ENCODE assay signal across 10 cellular contexts in genomic region chr1:228374711-228375577, GRCh38. TPM values are rescaled to one million over a fixed set of nuclear protein-coding genes. Genes with fewer than 3 reads are reported as not detected.
A peak's percentile ranks its signal among the peaks of the same experiment; 100 is the strongest.
DNase-seq lines count a peak whose midpoint lies in the region; ATAC-seq, FAIRE-seq and TF ChIP-seq lines count a peak whose summit lies in the region.
"Had no signal": no experiment of that assay in that cellular context is flagged by ENCODE, and none has a peak within 500 bp of the region (broad histone marks: within the 10 kb centered on the region; RNA-seq: fewer than 3 reads in every experiment).

No MANE protein-coding gene starts in this region.

- H4K20me1 ChIP-seq in endothelial cell of umbilical vein (replicated peaks; ENCODE audit: control insufficient read depth, extremely low read depth, insufficient read depth, low read length): no peaks in the 10 kb centered on the region

- H3K4me3 Mint-ChIP-seq in endodermal cell: no peak overlapping the region
- no peak overlapping the region for H3K4me3 Mint-ChIP-seq in activated CD8-positive, alpha-beta T cell treated with anti-CD3 and anti-CD28 coated beads for 36 hours

- H3K27me3 Mint-ChIP-seq in endodermal cell (ENCODE audit: insufficient read depth): peaks cover 17% of the 10 kb centered on the region
- H3K27me3 Mint-ChIP-seq in activated CD8-positive, alpha-beta T cell treated with anti-CD3 and anti-CD28 coated beads for 36 hours: peaks cover 14% of the 10 kb centered on the region

- H3K9me3 ChIP-seq in endothelial cell of umbilical vein (replicated peaks; ENCODE audit: control insufficient read depth, insufficient read depth, low read length) (no peaks in the 10 kb centered on the region), lower lobe of right lung (no peaks in the 10 kb centered on the region), tibial artery (no peaks in the 10 kb centered on the region), endodermal cell (ENCODE audit: control insufficient read depth, low read length) (no peaks in the 10 kb centered on the region)

- CTCF ChIA-PET in endothelial cell of umbilical vein (lab: Charles Lee): interaction anchor here (3.1 kb wide), 1 partner anchor 18 kb away, joined by 16 read pairs; no protein-coding TSS in a partner anchor
- CTCF ChIA-PET in activated CD8-positive, alpha-beta T cell treated with anti-CD3 and anti-CD28 coated beads for 36 hours (lab: Charles Lee): no interaction called here

- H3K9me1 ChIP-seq in endothelial cell of umbilical vein (replicated peaks; ENCODE audit: control insufficient read depth, extremely low read depth, insufficient read depth, low read length): no peaks in the 10 kb centered on the region

- peaks cover 5% of the 10 kb centered on the region for H3K4me1 ChIP-seq in endothelial cell of umbilical vein (ENCODE audit: control insufficient read depth, extremely low read depth, insufficient read depth, low read length)
- peaks cover 11% of the 10 kb centered on the region for H3K4me1 ChIP-seq in lower lobe of right lung
- peaks cover 0 to 39% (median 30%) of the 10 kb centered on the region in 4 donors for H3K4me1 ChIP-seq in tibial artery
- H3K4me1 ChIP-seq in endodermal cell (ENCODE audit: control insufficient read depth, insufficient read depth, low read length): no peaks in the 10 kb centered on the region

- H2AFZ ChIP-seq in endothelial cell of umbilical vein (ENCODE audit: low read depth, low read length): no peak overlapping the region

- H3K4me3 ChIP-seq in endothelial cell of umbilical vein (replicated peaks in 1 of 3; ENCODE audit: insufficient read depth in 1 of 3, low read depth in 1 of 3, low read length in 3 of 3) (no peak overlapping the region), lower lobe of right lung (no peak overlapping the region), tibial artery (no peak overlapping the region), endodermal cell (ENCODE audit: low read length) (no peak overlapping the region)

- H3K9ac ChIP-seq in endothelial cell of umbilical vein (replicated peaks; ENCODE audit: extremely low read depth, insufficient read depth, low read length): no peak overlapping the region
- no peak overlapping the region for H3K9ac ChIP-seq in endodermal cell (ENCODE audit: extremely low read depth, low read length, poor library complexity, severe bottlenecking)

- WGBS in endodermal cell (ENCODE audit: insufficient coverage in 1 of 2, insufficient read length in 1 of 2), 2 experiments: 92% methylated on average over 8 to 25 of the region's 25 CpGs

- peak; percentile 53 for DNase-seq in M059J (ENCODE audit: low read depth)
- peak; percentile 14 for DNase-seq in endothelial cell of umbilical vein (ENCODE audit: low read depth, low spot score)
- DNase-seq in lower lobe of right lung: peak; percentile 57
- peak; percentile 89 to 97 for DNase-seq in tibial artery
- DNase-seq in endodermal cell: no peak
- no peak for DNase-seq in NCI-H2227 treated with DMSO at 0.1 percent for 48 hours (lab: John Stamatoyannopoulos, UW)
- no peak for DNase-seq in central memory CD4-positive, alpha-beta T cell
- no peak for DNase-seq in activated CD8-positive, alpha-beta T cell treated with anti-CD3 and anti-CD28 coated beads for 36 hours
- DNase-seq: activated effector memory CD4-positive, alpha-beta T cell treated with Interleukin-2 at 50 U/mL for 16 hours had no signal

- BruUV-seq in endothelial cell of umbilical vein (replicated peaks; lab: Mats Ljungman, UMichigan): no TSS peak

- ATAC-seq in lower lobe of right lung: peak in 1 of 2 donors; percentile 14
- ATAC-seq in activated CD8-positive, alpha-beta T cell treated with anti-CD3 and anti-CD28 coated beads for 36 hours: no peak

- H3K27ac ChIP-seq in endothelial cell of umbilical vein (ENCODE audit: insufficient read depth, low read depth, low read length): no peak overlapping the region
- peak overlapping the region; percentile 24 for H3K27ac ChIP-seq in lower lobe of right lung
- peak overlapping the region; percentile 72 to 90 for H3K27ac ChIP-seq in tibial artery
- no peak overlapping the region for H3K27ac ChIP-seq in endodermal cell (ENCODE audit: low read depth, low read length)

- peaks cover 4% of the 10 kb centered on the region for H3K4me1 Mint-ChIP-seq in endodermal cell
- peaks cover 7% of the 10 kb centered on the region for H3K4me1 Mint-ChIP-seq in activated CD8-positive, alpha-beta T cell treated with anti-CD3 and anti-CD28 coated beads for 36 hours (ENCODE audit: low read depth)

- dilution Hi-C loops in endothelial cell of umbilical vein (cut with MboI; ENCODE audit: extremely low pct_ligation_motif_present, low sequenced_read_pairs): no loop called here

- no peaks in the 10 kb centered on the region for H3K36me3 Mint-ChIP-seq in endodermal cell (ENCODE audit: low read depth)
- H3K36me3 Mint-ChIP-seq in activated CD8-positive, alpha-beta T cell treated with anti-CD3 and anti-CD28 coated beads for 36 hours (ENCODE audit: low read depth): no peaks in the 10 kb centered on the region

- H3K79me2 ChIP-seq in endothelial cell of umbilical vein (ENCODE audit: control insufficient read depth, insufficient read depth, low read length): no peaks in the 10 kb centered on the region

- no peak overlapping the region for H3K4me2 ChIP-seq in endothelial cell of umbilical vein (ENCODE audit: insufficient read depth, low read length)

- POLR2A ChIA-PET in endothelial cell of umbilical vein (lab: Charles Lee): no interaction called here
- POLR2A ChIA-PET in activated CD8-positive, alpha-beta T cell treated with anti-CD3 and anti-CD28 coated beads for 36 hours (lab: Charles Lee): interaction anchor here (1.1 kb wide), 1 partner anchor 74 kb away, joined by 3 read pairs; no protein-coding TSS in a partner anchor

- H3K27me3 ChIP-seq in endothelial cell of umbilical vein (ENCODE audit: control insufficient read depth in 2 of 2, insufficient read depth in 2 of 2, low read length in 2 of 2): peaks cover 5 to 7% of the 10 kb centered on the region in 2 experiments
- H3K27me3 ChIP-seq in lower lobe of right lung (ENCODE audit: low read depth): peaks cover 7% of the 10 kb centered on the region
- H3K27me3 ChIP-seq in tibial artery: peaks cover 0 to 30% of the 10 kb centered on the region in 2 donors
- H3K27me3 ChIP-seq in endodermal cell (ENCODE audit: control insufficient read depth, insufficient read depth, low read length, poor library complexity, severe bottlenecking): peaks cover 13% of the 10 kb centered on the region

- intact Hi-C loops in endothelial cell of umbilical vein (cut with micrococcal nuclease): no loop called here
- intact Hi-C loops in lower lobe of right lung (cut with DNase I): no loop called here
- intact Hi-C loops in tibial artery (cut with DNase I; ENCODE audit: low total_unique reads): loop anchor here (10.0 kb wide), 1 partner anchor 110 kb away; the partner anchor contains the start of gene RNF187
- intact Hi-C loops in activated CD8-positive, alpha-beta T cell treated with anti-CD3 and anti-CD28 coated beads for 36 hours (cut with micrococcal nuclease): no loop called here

- H3K27ac Mint-ChIP-seq in endodermal cell: no peak overlapping the region
- no peak overlapping the region for H3K27ac Mint-ChIP-seq in activated CD8-positive, alpha-beta T cell treated with anti-CD3 and anti-CD28 coated beads for 36 hours

- no peak for FAIRE-seq in endothelial cell of umbilical vein (lab: Jason Lieb, UNC)
- FAIRE-seq: islet of Langerhans had no signal

- no peaks in the 10 kb centered on the region for H3K36me3 ChIP-seq in endothelial cell of umbilical vein (ENCODE audit: control insufficient read depth in 2 of 2, extremely low read depth in 1 of 2, insufficient read depth in 2 of 2, low read length in 2 of 2)
- H3K36me3 ChIP-seq in lower lobe of right lung: no peaks in the 10 kb centered on the region
- no peaks in the 10 kb centered on the region for H3K36me3 ChIP-seq in tibial artery
- H3K36me3 ChIP-seq in endodermal cell (ENCODE audit: control insufficient read depth, insufficient read depth, low read length): no peaks in the 10 kb centered on the region

- no peak for TF ChIP-seq POLR2A in endothelial cell of umbilical vein (IDR thresholded peaks at IDR 0.05; ENCODE audit: low read depth, low read length)

- TF ChIP-seq CTCF in endothelial cell of umbilical vein (IDR thresholded peaks at IDR 0.05; ENCODE audit: extremely low read depth in 1 of 2, insufficient read depth in 1 of 2, low read depth in 1 of 2, low read length in 2 of 2) (no peak), lower lobe of right lung (IDR thresholded peaks at IDR 0.05) (no peak), tibial artery (IDR thresholded peaks at IDR 0.05) (no peak), endodermal cell (conservative IDR thresholded peaks at IDR 0.05) (no peak)
- TF ChIP-seq CTCF in activated CD8-positive, alpha-beta T cell treated with anti-CD3 and anti-CD28 coated beads for 36 hours (IDR thresholded peaks at IDR 0.05): no peak

- H3K9me3 Mint-ChIP-seq in endodermal cell: no peaks in the 10 kb centered on the region
- H3K9me3 Mint-ChIP-seq in activated CD8-positive, alpha-beta T cell treated with anti-CD3 and anti-CD28 coated beads for 36 hours: no peaks in the 10 kb centered on the region

RNA-seq across cellular contexts. Expression of gene TRIM11, which starts 31.7 kb away (rescaled TPM):
- total RNA-seq in M059J (2014; rRNA removed; shearing (Covaris generic)): 12.1 and 24.0 TPM in 2 replicates
- total RNA-seq in endothelial cell of umbilical vein (25.2 and 28.8 TPM in 2 replicates), lower lobe of right lung (26.2 TPM), endodermal cell (10 to 100 TPM; 33.8 to 38.9 TPM)
- 11.5 and 11.7 TPM in 2 replicates for polyA plus RNA-seq in endothelial cell of umbilical vein
- 6.5 and 9.0 TPM in 2 replicates for polyA plus RNA-seq in endothelial cell of umbilical vein (2011; cell fraction: cytosol; rRNA removed)
- 24.3 and 26.2 TPM in 2 replicates for polyA plus RNA-seq in endothelial cell of umbilical vein (2011; cell fraction: nucleus; rRNA removed)
- 9.5 and 10.3 TPM in 2 replicates for polyA plus RNA-seq in endothelial cell of umbilical vein (2012)
- 13.9 and 14.6 TPM in 2 replicates for polyA minus RNA-seq in endothelial cell of umbilical vein
- 12.6 TPM for polyA minus RNA-seq in endothelial cell of umbilical vein (2011; cell fraction: cytosol; rRNA and poly(A)+ RNA removed)
- polyA minus RNA-seq in endothelial cell of umbilical vein (2011; cell fraction: nucleus; rRNA and poly(A)+ RNA removed): 14.3 and 17.3 TPM in 2 replicates
- polyA plus RNA-seq in endodermal cell (2013, experiment 1 of 2): 18.2 TPM
- 19.0 TPM for polyA plus RNA-seq in endodermal cell (2013, experiment 2 of 2)
- 10 to 100 TPM; 30.7 to 32.1 TPM for total RNA-seq in activated CD8-positive, alpha-beta T cell treated with anti-CD3 and anti-CD28 coated beads for 36 hours

RNA-seq across cellular contexts. Expression of gene TRIM17, which starts 41.7 kb away (rescaled TPM):
- total RNA-seq in M059J (2014; rRNA removed; shearing (Covaris generic)): not detected in 2 replicates
- not detected in 2 replicates for total RNA-seq in endothelial cell of umbilical vein
- not detected in 2 replicates for polyA plus RNA-seq in endothelial cell of umbilical vein
- polyA plus RNA-seq in endothelial cell of umbilical vein (2011; cell fraction: cytosol; rRNA removed): not detected in 2 replicates
- polyA plus RNA-seq in endothelial cell of umbilical vein (2011; cell fraction: nucleus; rRNA removed): not detected in 2 replicates
- polyA plus RNA-seq in endothelial cell of umbilical vein (2012): 0.09 and 0.14 TPM in 2 replicates
- polyA minus RNA-seq in endothelial cell of umbilical vein: not detected in 2 replicates
- polyA minus RNA-seq in endothelial cell of umbilical vein (2011; cell fraction: cytosol; rRNA and poly(A)+ RNA removed): not detected
- not detected in 2 replicates for polyA minus RNA-seq in endothelial cell of umbilical vein (2011; cell fraction: nucleus; rRNA and poly(A)+ RNA removed)
- 2.6 TPM for total RNA-seq in lower lobe of right lung
- 10 to 100 TPM in 1 of 2 donors, 1 to 10 TPM in 1; 8.4 to 19.6 TPM for total RNA-seq in endodermal cell
- 4.8 TPM for polyA plus RNA-seq in endodermal cell (2013, experiment 1 of 2)
- polyA plus RNA-seq in endodermal cell (2013, experiment 2 of 2): 3.4 TPM
- total RNA-seq in activated CD8-positive, alpha-beta T cell treated with anti-CD3 and anti-CD28 coated beads for 36 hours: 1 to 10 TPM; 1.9 to 2.7 TPM

Comparison
In these comparisons a context has a peak if more than half of its experiments do, and no peak if none do; other contexts are left out.
1. DNase-seq: peak in M059J (single experiment), endothelial cell of umbilical vein (single experiment), lower lobe of right lung (single experiment) and tibial artery (2 of 2); none in endodermal cell (single experiment), NCI-H2227 treated with DMSO at 0.1 percent for 48 hours (single experiment), central memory CD4-positive, alpha-beta T cell (single experiment) and activated CD8-positive, alpha-beta T cell treated with anti-CD3 and anti-CD28 coated beads for 36 hours (single experiment).
2. H3K27ac ChIP-seq: peak in lower lobe of right lung (single experiment) and tibial artery (2 of 2); none in endothelial cell of umbilical vein (single experiment) and endodermal cell (single experiment).